ENCODE assay signal across 18 cellular contexts in genomic region chr5:62575556-62575955, GRCh38. TPM values are rescaled to one million over a fixed set of nuclear protein-coding genes. Genes with fewer than 3 reads are reported as not detected.
DNase-seq lines count a peak whose midpoint lies in the region; ATAC-seq, FAIRE-seq and TF ChIP-seq lines count a peak whose summit lies in the region.
"Had no signal": no experiment of that assay in that cellular context is flagged by ENCODE, and none has a peak within 500 bp of the region (broad histone marks: within the 10 kb centered on the region; RNA-seq: fewer than 3 reads in every experiment).

No MANE protein-coding gene starts in this region.

- H4K20me1 ChIP-seq in K562 (replicated peaks; ENCODE audit: control insufficient read depth, insufficient read depth, low read length), result no peaks in the 10 kb centered on the region

- no peak overlapping the region for H3K9ac ChIP-seq in K562 (ENCODE audit: insufficient read depth in 1 of 2, low read depth in 2 of 2, low read length in 2 of 2)

- H3K27me3 ChIP-seq in CD4-positive, alpha-beta T cell (ENCODE audit: control insufficient read depth, insufficient read depth, low read length), result no peaks in the 10 kb centered on the region
- H3K27me3 ChIP-seq in K562 (ENCODE audit: control insufficient read depth in 2 of 2, insufficient read depth in 2 of 2, low read length in 2 of 2) (no peaks in the 10 kb centered on the region), WERI-Rb-1 (ENCODE audit: insufficient read depth, low read depth, severe bottlenecking) (no peaks in the 10 kb centered on the region), testis (no peaks in the 10 kb centered on the region), heart right ventricle (no peaks in the 10 kb centered on the region)
- H3K27me3 ChIP-seq in naive thymus-derived CD4-positive, alpha-beta T cell (ENCODE audit: control insufficient read depth in 2 of 2, insufficient read depth in 2 of 2, low read length in 2 of 2), result no peaks in the 10 kb centered on the region
- H3K27me3 ChIP-seq: Peyer's patch had no signal

- peak overlapping the region; percentile 19 for H3K27ac Mint-ChIP-seq in CD4-positive, alpha-beta T cell
- H3K27ac Mint-ChIP-seq in naive thymus-derived CD4-positive, alpha-beta T cell, result peak overlapping the region in 8 of 9 donors; percentile 0 to 70 (median 41)

- H3K4me2 ChIP-seq in K562 (ENCODE audit: insufficient read depth, low read length), result no peak overlapping the region

- H3K9me3 Mint-ChIP-seq in CD4-positive, alpha-beta T cell, result no peaks in the 10 kb centered on the region
- H3K9me3 Mint-ChIP-seq in naive thymus-derived CD4-positive, alpha-beta T cell, result peaks cover 0 to 6% (median 0%) of the 10 kb centered on the region in 11 donors

- in situ Hi-C loops in KBM-7 (cut with MboI; ENCODE audit: low pct_unique_long_range_greater_than_20kb, low sequenced_read_pairs), result no loop called here
- in situ Hi-C loops in K562 (cut with MboI), result no loop called here

- no peak for TF ChIP-seq RAD21 in K562 (CRISPR knock-in tag; conservative IDR thresholded peaks at IDR 0.05 in 1 of 2, IDR thresholded peaks at IDR 0.05 in 1 of 2)

- ATAC-seq in CD4-positive, alpha-beta T cell (ENCODE audit: poor library complexity), result no peak
- ATAC-seq in K562, result no peak
- no peak for ATAC-seq in naive thymus-derived CD4-positive, alpha-beta T cell
- no peak for ATAC-seq in heart right ventricle

- H3K27me3 Mint-ChIP-seq in CD4-positive, alpha-beta T cell, result no peaks in the 10 kb centered on the region
- no peaks in the 10 kb centered on the region for H3K27me3 Mint-ChIP-seq in naive thymus-derived CD4-positive, alpha-beta T cell

- H3K9me3 ChIP-seq in CD4-positive, alpha-beta T cell (ENCODE audit: control insufficient read depth, low read length), result no peaks in the 10 kb centered on the region
- H3K9me3 ChIP-seq in K562 (replicated peaks; ENCODE audit: control insufficient read depth, insufficient read depth, low read depth, low read length) (no peaks in the 10 kb centered on the region), WERI-Rb-1 (ENCODE audit: severe bottlenecking) (no peaks in the 10 kb centered on the region), testis (no peaks in the 10 kb centered on the region), heart right ventricle (no peaks in the 10 kb centered on the region)
- no peaks in the 10 kb centered on the region for H3K9me3 ChIP-seq in naive thymus-derived CD4-positive, alpha-beta T cell (ENCODE audit: control insufficient read depth in 2 of 3, low read length in 3 of 3)
- H3K9me3 ChIP-seq: Peyer's patch had no signal

- H3K27ac ChIP-seq in CD4-positive, alpha-beta T cell (ENCODE audit: low read depth, low read length), result no peak overlapping the region
- no peak overlapping the region for H3K27ac ChIP-seq in K562 (ENCODE audit: extremely low read depth, low read depth, low read length)
- H3K27ac ChIP-seq in naive thymus-derived CD4-positive, alpha-beta T cell (ENCODE audit: low read depth, low read length), result no peak overlapping the region
- H3K27ac ChIP-seq in WERI-Rb-1, result no peak overlapping the region
- H3K27ac ChIP-seq in testis, result no peak overlapping the region
- H3K27ac ChIP-seq in heart right ventricle, result no peak overlapping the region
- H3K27ac ChIP-seq: C4-2B, HL-60, Peyer's patch had no signal

- peaks cover 32% of the 10 kb centered on the region for H3K4me1 Mint-ChIP-seq in CD4-positive, alpha-beta T cell (ENCODE audit: low read depth)
- peaks cover 13 to 62% (median 34%) of the 10 kb centered on the region in 7 donors for H3K4me1 Mint-ChIP-seq in naive thymus-derived CD4-positive, alpha-beta T cell

- POLR2A ChIA-PET in CD4-positive, alpha-beta T cell (lab: Charles Lee), result no interaction called here
- POLR2A ChIA-PET in K562 (lab: Yijun Ruan, JAX), result no interaction called here
- POLR2A ChIA-PET in naive thymus-derived CD4-positive, alpha-beta T cell (lab: Charles Lee), result no interaction called here

- no peaks in the 10 kb centered on the region for H3K9me1 ChIP-seq in K562 (ENCODE audit: control insufficient read depth, insufficient read depth, low read length)

- BruUV-seq in K562 (replicated peaks; lab: Mats Ljungman, UMichigan), result no TSS peak

- TF ChIP-seq POLR2A in K562 (conservative IDR thresholded peaks at IDR 0.05) (no peak), testis (IDR thresholded peaks at IDR 0.05) (no peak)

- H3K79me2 ChIP-seq in K562 (ENCODE audit: control insufficient read depth, insufficient read depth, low read length), result no peaks in the 10 kb centered on the region

- WGBS in K562 (ENCODE audit: insufficient coverage, low coverage, missing lambda C conversion rate), result 12% methylated on average over 1 of the region's 1 CpG
- WGBS in testis, 2 donors, result 70 to 71% methylated on average over 1 of the region's 1 CpG
- 74 to 81% methylated on average over 1 of the region's 1 CpG for WGBS in heart right ventricle, 2 donors

- H2AFZ ChIP-seq in K562 (ENCODE audit: low read depth, low read length), result no peak overlapping the region

- no peak for TF ChIP-seq EP300 in K562 (IDR thresholded peaks at IDR 0.05; ENCODE audit: low read length)

- CTCF ChIA-PET in CD4-positive, alpha-beta T cell (lab: Charles Lee), result no interaction called here
- CTCF ChIA-PET in K562 (lab: Yijun Ruan, JAX; ENCODE audit: low intra/inter-chr PET ratio), result no interaction called here
- CTCF ChIA-PET in naive thymus-derived CD4-positive, alpha-beta T cell (lab: Charles Lee), result no interaction called here

- H3K4me1 ChIP-seq in K562 (replicated peaks in 1 of 2; ENCODE audit: control insufficient read depth in 2 of 2, insufficient read depth in 2 of 2, low read length in 2 of 2) (no peaks in the 10 kb centered on the region; a peak in 1 of 5 replicates), testis (no peaks in the 10 kb centered on the region), heart right ventricle (peaks cover 0 to 22% (median 6%) of the 10 kb centered on the region in 9 donors)
- peaks cover 6 to 11% of the 10 kb centered on the region in 2 donors for H3K4me1 ChIP-seq in naive thymus-derived CD4-positive, alpha-beta T cell (ENCODE audit: control insufficient read depth in 2 of 2, insufficient read depth in 2 of 2, low read length in 2 of 2)
- H3K4me1 ChIP-seq: Peyer's patch had no signal

- H3K36me3 ChIP-seq in K562 (ENCODE audit: control insufficient read depth, insufficient read depth, low read length) (peaks cover 13% of the 10 kb centered on the region; the same call in 2 of the 3 replicates), WERI-Rb-1 (no peaks in the 10 kb centered on the region), testis (ENCODE audit: low read depth, missing control alignments) (no peaks in the 10 kb centered on the region), heart right ventricle (peaks cover 0 to 4% (median 0%) of the 10 kb centered on the region in 9 donors)
- H3K36me3 ChIP-seq in naive thymus-derived CD4-positive, alpha-beta T cell (ENCODE audit: control insufficient read depth in 2 of 3, insufficient read depth in 3 of 3, low read length in 3 of 3), result no peaks in the 10 kb centered on the region
- H3K36me3 ChIP-seq: Peyer's patch had no signal

- peaks cover 5% of the 10 kb centered on the region for H3K36me3 Mint-ChIP-seq in CD4-positive, alpha-beta T cell (ENCODE audit: low read depth)
- peaks cover 0 to 11% (median 7%) of the 10 kb centered on the region in 5 donors for H3K36me3 Mint-ChIP-seq in naive thymus-derived CD4-positive, alpha-beta T cell

- no peak overlapping the region for H3K4me3 ChIP-seq in K562
- H3K4me3 ChIP-seq in naive thymus-derived CD4-positive, alpha-beta T cell (ENCODE audit: low read length), result no peak overlapping the region
- no peak overlapping the region for H3K4me3 ChIP-seq in WERI-Rb-1 (ENCODE audit: low read depth, low read length)
- no peak overlapping the region for H3K4me3 ChIP-seq in testis
- H3K4me3 ChIP-seq in heart right ventricle, result no peak overlapping the region
- H3K4me3 ChIP-seq: Peyer's patch had no signal

- intact Hi-C loops in CD4-positive, alpha-beta T cell (cut with DNase I, micrococcal nuclease), result loop anchor here in 1 of 2 experiments (5.0 kb wide), 1 partner anchor 163 kb away; the partner anchor contains the start of gene IPO11
- intact Hi-C loops in K562 (cut with micrococcal nuclease), result no loop called here
- intact Hi-C loops in naive thymus-derived CD4-positive, alpha-beta T cell (cut with micrococcal nuclease), result loop anchor here in 1 of 2 donors (10.0 kb wide), 1 partner anchor 271 kb away; the partner anchor contains the start of gene KIF2A
- intact Hi-C loops in testis (cut with DNase I; ENCODE audit: low total_unique reads), result no loop called here
- intact Hi-C loops in heart right ventricle (cut with DNase I), result no loop called here

- TF ChIP-seq CTCF in CD4-positive, alpha-beta T cell (IDR thresholded peaks at IDR 0.05), result no peak
- no peak for TF ChIP-seq CTCF in K562 (IDR thresholded peaks at IDR 0.05 in 2 of 3, conservative IDR thresholded peaks at IDR 0.05 in 1 of 3; ENCODE audit: insufficient read depth in 2 of 3, low read depth in 1 of 3, low read length in 3 of 3)
- TF ChIP-seq CTCF in WERI-Rb-1 (IDR thresholded peaks at IDR 0.05; ENCODE audit: low read depth, low read length), result no peak
- TF ChIP-seq CTCF in testis (IDR thresholded peaks at IDR 0.05), result no peak
- no peak for TF ChIP-seq CTCF in heart right ventricle (IDR thresholded peaks at IDR 0.05)

- no peak overlapping the region for H3K4me3 Mint-ChIP-seq in CD4-positive, alpha-beta T cell
- H3K4me3 Mint-ChIP-seq in naive thymus-derived CD4-positive, alpha-beta T cell, result no peak overlapping the region

- DNase-seq in CD4-positive, alpha-beta T cell, result no peak
- DNase-seq in KBM-7, result peak; percentile 43
- DNase-seq in K562 (ENCODE audit: extremely low read depth in 1 of 4, low spot score in 3 of 4), result no peak
- no peak for DNase-seq in naive thymus-derived CD4-positive, alpha-beta T cell
- no peak for DNase-seq in SK-N-DZ (ENCODE audit: low spot score)
- no peak for DNase-seq in WERI-Rb-1
- DNase-seq in testis, result no peak
- no peak for DNase-seq in heart right ventricle
- DNase-seq: DND-41, GDM1, NCI-H1105 treated with DMSO at 0.1 percent for 48 hours, NCI-H187 treated with DMSO at 0.1 percent for 48 hours, NCI-H446 treated with DMSO at 0.1 percent for 48 hours, NCI-H774, Peyer's patch, Right ventricle myocardium superior had no signal

- no peak for FAIRE-seq in K562 (lab: Jason Lieb, UNC)

RNA-seq across cellular contexts. Expression of gene LRRC70, which starts 3.1 kb away (rescaled TPM):
- 1 to 10 TPM; 6.1 to 7.3 TPM for total RNA-seq in CD4-positive, alpha-beta T cell
- total RNA-seq in K562 (2011; cell fraction: chromatin; rRNA removed; ENCODE audit: low replicate concordance), result 5.8 and 23.2 TPM in 2 replicates
- total RNA-seq in K562 (2011; cell fraction: nucleolus; rRNA removed), result 2.5 and 4.6 TPM in 2 replicates
- total RNA-seq in K562 (2011; cell fraction: nucleoplasm; rRNA removed), result 10.0 and 24.3 TPM in 2 replicates
- total RNA-seq in K562 (2014; rRNA removed) (0.69 and 0.86 TPM in 2 replicates), K562 (2014; rRNA removed; fragmentation: Illumina TruSeq; extraction: Trizol) (1.5 and 2.1 TPM in 2 replicates), K562 (2015; rRNA removed; fragmentation: Illumina TruSeq; extraction: Trizol) (1.4 TPM in 2 replicates), K562 (2021) (0.73 and 0.83 TPM in 2 replicates), testis (1 to 10 TPM; 9.0 to 9.9 TPM), heart right ventricle (1 to 10 TPM in 9 of 10 donors, under 1 TPM in 1; 0.42 to 3.3 (median 1.6) TPM)
- polyA plus RNA-seq in K562 (2011; rRNA removed) (0.99 and 1.4 TPM in 2 replicates), K562 (2014; fragmentation: Illumina TruSeq; extraction: Trizol) (0.31 and 0.40 TPM in 2 replicates), K562 (2014; fragmentation: Nextera tagmentation; extraction: Ambion mirVana) (under 1 TPM; 0.21 to 0.22 TPM), K562 (2014; rRNA removed) (0.24 and 0.53 TPM in 2 replicates), testis (ENCODE audit: insufficient read depth, low read depth, low replicate concordance) (4.9 TPM), heart right ventricle (1 to 10 TPM; 2.0 to 4.8 TPM)
- polyA plus RNA-seq in K562 (2011; cell fraction: cytosol; rRNA removed), result 0.06 and 0.38 TPM in 2 replicates
- polyA plus RNA-seq in K562 (2011; cell fraction: nucleus; rRNA removed), result 1.1 and 2.6 TPM in 2 replicates
- 0.09 and 0.61 TPM in 2 replicates for polyA plus RNA-seq in K562 (2012)
- polyA minus RNA-seq in K562 (2011; rRNA and poly(A)+ RNA removed), result 9.4 and 11.8 TPM in 2 replicates
- polyA minus RNA-seq in K562 (2011; cell fraction: cytosol; rRNA and poly(A)+ RNA removed), result 0.76 TPM in 1 of 2 replicates, not detected in the other
- polyA minus RNA-seq in K562 (2011; cell fraction: nucleus; rRNA and poly(A)+ RNA removed), result 7.0 and 10.7 TPM in 2 replicates
- total RNA-seq in naive thymus-derived CD4-positive, alpha-beta T cell, result 10 to 100 TPM in 1 of 5 experiments, 1 to 10 TPM in 3, under 1 TPM in 1; 0.89 to 13.0 (median 2.1) TPM
- 1 to 10 TPM; 2.0 TPM for polyA plus RNA-seq in naive thymus-derived CD4-positive, alpha-beta T cell
- polyA plus RNA-seq in SK-N-DZ (2014; cell fraction: cytosol; rRNA removed), result 0.34 TPM in 1 of 2 replicates, not detected in the other
- polyA plus RNA-seq in SK-N-DZ (2014; cell fraction: nucleus; rRNA removed), result 0.67 and 0.69 TPM in 2 replicates
